Comparison of ENCODE assay signal across 30 cellular contexts in the genomic region with DNA sequence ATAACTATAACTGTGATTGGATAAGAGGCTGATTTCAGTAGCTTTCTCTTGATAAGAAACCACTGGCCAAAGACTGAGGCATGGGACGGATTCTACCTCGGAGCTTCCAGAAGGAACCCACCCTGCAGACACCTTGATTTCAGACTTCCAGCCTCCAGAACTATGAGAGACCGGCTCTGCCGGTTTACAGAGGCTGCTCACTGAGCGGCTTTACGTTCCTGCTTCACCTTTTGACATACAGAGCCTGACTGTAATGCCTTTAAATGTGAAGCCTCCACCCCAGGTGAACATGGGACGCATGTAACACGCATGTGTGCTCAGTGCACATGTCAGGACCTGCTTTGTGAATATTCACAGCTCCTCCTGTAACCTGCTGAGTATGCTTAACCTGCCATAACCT.
"Had no signal": no experiment of that assay in that cellular context is flagged by ENCODE, and none has a peak within 500 bp of the region (broad histone marks: within the 10 kb centered on the region; RNA-seq: fewer than 3 reads in every experiment).

No MANE protein-coding gene starts in this region.

- H3K9me3 Mint-ChIP-seq: activated CD8-positive, alpha-beta T cell treated with anti-CD3 and anti-CD28 coated beads for 36 hours; T-helper 2 cell treated with Interferon-gamma antibody and Interleukin-4, amounts not matched to agents 5 μg/mL and 100 μg/mL, for 36 hours had no signal

- H3K27me3 ChIP-seq: brain microvascular endothelial cell had no signal

- DNase-seq: activated B cell treated with CpG ODN at 0.5 μM for 24 hours; activated CD4-positive, alpha-beta T cell treated with anti-CD3 and anti-CD28 coated beads for 48 hours; activated CD4-positive, alpha-beta T cell treated with anti-CD3 and anti-CD28 coated beads, Interleukin-2, amount 50 U/mL, for 1 hour; activated CD4-positive, alpha-beta T cell treated with anti-CD3 and anti-CD28 coated beads, Interleukin-2, amount 50 U/mL, for 48 hours; activated CD8-positive, alpha-beta memory T cell treated with anti-CD3 and anti-CD28 coated beads for 24 hours; activated CD8-positive, alpha-beta T cell treated with anti-CD3 and anti-CD28 coated beads for 36 hours; activated effector memory CD4-positive, alpha-beta T cell treated with Interleukin-2 at 50 U/mL for 16 hours; activated gamma-delta T cell treated with Interleukin-2 at 50 U/mL for 16 hours; activated naive CD4-positive, alpha-beta T cell treated with anti-CD3 and anti-CD28 coated beads, Interleukin-2, amount 50 U/mL, for 16 hours; activated naive CD4-positive, alpha-beta T cell treated with Interleukin-2 at 50 U/mL for 16 hours; activated T-cell treated with anti-CD3 and anti-CD28 coated beads, Interleukin-2, amount 50 U/mL, for 4 hours; amniotic stem cell; anterior cingulate cortex; brain microvascular endothelial cell; cortex of kidney; dermis blood vessel endothelial cell; effector CD4-positive, alpha-beta T cell; effector memory CD8-positive, alpha-beta T cell; erythroblast; esophagus squamous epithelium; foreskin melanocyte; T-helper 1 cell; T-helper 17 cell; T1000; WERI-Rb-1 had no signal

- H3K36me3 Mint-ChIP-seq: activated naive CD8-positive, alpha-beta T cell had no signal

- H3K4me3 Mint-ChIP-seq: activated B cell treated with CpG ODN at 0.5 μM for 24 hours; activated CD8-positive, alpha-beta T cell treated with anti-CD3 and anti-CD28 coated beads for 36 hours; activated naive CD8-positive, alpha-beta T cell; activated T-cell treated with anti-CD3 and anti-CD28 coated beads, Interleukin-2, amount 50 U/mL, for 4 hours; activated T-helper 17 cell treated with anti-CD3 and anti-CD28 coated beads, Interleukin-2, amount 50 U/mL, for 72 hours; effector memory CD8-positive, alpha-beta T cell; T-helper 17 cell; T-helper 2 cell treated with Interferon-gamma antibody and Interleukin-4, amounts not matched to agents 5 μg/mL and 100 μg/mL, for 36 hours had no signal

- H3K27ac ChIP-seq: brain microvascular endothelial cell, esophagus squamous epithelium, gastroesophageal sphincter, WERI-Rb-1 had no signal

- H3K27ac Mint-ChIP-seq: activated B cell treated with CpG ODN at 0.5 μM for 24 hours; activated CD8-positive, alpha-beta T cell treated with anti-CD3 and anti-CD28 coated beads for 36 hours; activated naive CD8-positive, alpha-beta T cell; activated T-helper 17 cell treated with anti-CD3 and anti-CD28 coated beads, Interleukin-2, amount 50 U/mL, for 72 hours; effector memory CD8-positive, alpha-beta T cell; T-helper 17 cell; T-helper 2 cell treated with Interferon-gamma antibody and Interleukin-4, amounts not matched to agents 5 μg/mL and 100 μg/mL, for 36 hours had no signal

- ATAC-seq: activated CD4-positive, CD25-positive, alpha-beta regulatory T cell treated with anti-CD3 and anti-CD28 coated beads, Interleukin-2, amount 50 U/mL, for 24 hours; activated CD8-positive, alpha-beta T cell treated with anti-CD3 and anti-CD28 coated beads for 36 hours; activated T-cell treated with anti-CD3 and anti-CD28 coated beads, Interleukin-2, amount 50 U/mL, for 4 hours; activated T-helper 17 cell treated with anti-CD3 and anti-CD28 coated beads, Interleukin-2, amount 50 U/mL, for 72 hours; effector memory CD8-positive, alpha-beta T cell; gastroesophageal sphincter; T-helper 17 cell had no signal

- H3K9me3 ChIP-seq: esophagus squamous epithelium, gastroesophageal sphincter had no signal

- H3K4me3 ChIP-seq: esophagus squamous epithelium, gastroesophageal sphincter had no signal

- H3K4me1 Mint-ChIP-seq: activated B cell treated with CpG ODN at 0.5 μM for 24 hours; activated T-helper 17 cell treated with anti-CD3 and anti-CD28 coated beads, Interleukin-2, amount 50 U/mL, for 72 hours; T-helper 17 cell had no signal

- H3K36me3 ChIP-seq: brain microvascular endothelial cell, esophagus squamous epithelium, WERI-Rb-1 had no signal
